ENCODE assay signal across 12 cellular contexts in the genomic region with DNA sequence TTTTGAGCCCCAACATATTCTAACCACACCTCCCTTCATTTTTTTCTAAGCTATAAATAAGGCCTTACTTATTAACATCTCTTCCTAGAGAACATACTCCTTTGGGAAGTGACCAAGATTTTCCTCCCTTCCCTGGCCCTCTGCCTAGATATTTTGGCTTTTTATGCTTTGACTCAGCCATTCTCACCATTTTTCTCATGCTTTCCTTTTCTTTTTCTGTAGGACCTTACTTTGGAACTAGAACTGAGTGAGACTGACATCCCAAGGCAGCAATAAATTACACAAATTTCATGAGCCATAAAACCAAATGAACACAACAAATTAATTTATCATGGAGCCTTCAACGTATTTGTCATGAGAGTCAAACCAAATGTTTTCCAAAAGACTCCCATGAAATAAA.
A peak's percentile ranks its signal among the peaks of the same experiment; 100 is the strongest.
DNase-seq lines count a peak whose midpoint lies in the region; ATAC-seq and TF ChIP-seq lines count a peak whose summit lies in the region.
"Had no signal": no experiment of that assay in that cellular context is flagged by ENCODE, and none has a peak within 500 bp of the region (broad histone marks: within the 10 kb centered on the region; RNA-seq: fewer than 3 reads in every experiment).

No MANE protein-coding gene starts in this region.

- DNase-seq in HFF-Myc (ENCODE audit: extremely low read depth, low read depth) (peak; percentile 66), adipocyte (ENCODE audit: low read depth) (peak; percentile 74), foreskin fibroblast (peak; percentile 80 to 88), stromal cell of bone marrow (ENCODE audit: low read depth) (peak; percentile 76), NCI-H345 treated with DMSO at 0.1 percent for 48 hours (lab: John Stamatoyannopoulos, UW; ENCODE audit: unreplicated experiment) (no peak), natural killer cell (no peak)
- DNase-seq: activated T-cell treated with anti-CD3 and anti-CD28 coated beads, Interleukin-2, amount 50 U/mL, for 4 hours; cerebellar nuclear complex; NCI-H187 treated with DMSO at 0.1 percent for 48 hours; OCI-M1 had no signal

- H3K9me3 Mint-ChIP-seq in natural killer cell, result no peaks in the 10 kb centered on the region
- H3K9me3 Mint-ChIP-seq: activated T-cell treated with anti-CD3 and anti-CD28 coated beads, Interleukin-2, amount 50 U/mL, for 4 hours had no signal

- no peak overlapping the region for H3K27ac Mint-ChIP-seq in natural killer cell

- no peak overlapping the region for H3K4me3 Mint-ChIP-seq in natural killer cell
- H3K4me3 Mint-ChIP-seq: activated T-cell treated with anti-CD3 and anti-CD28 coated beads, Interleukin-2, amount 50 U/mL, for 4 hours had no signal

- H3K36me3 Mint-ChIP-seq in natural killer cell, result no peaks in the 10 kb centered on the region

- no peak for TF ChIP-seq CTCF in HFF-Myc (IDR thresholded peaks at IDR 0.05; ENCODE audit: low read depth, low read length, missing control alignments)
- TF ChIP-seq CTCF in foreskin fibroblast (IDR thresholded peaks at IDR 0.05; ENCODE audit: low read depth, low read length), result no peak
- TF ChIP-seq CTCF in natural killer cell (IDR thresholded peaks at IDR 0.05), result no peak

- H3K36me3 ChIP-seq in adipocyte (ENCODE audit: control insufficient read depth, insufficient read depth, low read length, severe bottlenecking), result no peaks in the 10 kb centered on the region

- H3K4me1 Mint-ChIP-seq in natural killer cell, result peaks cover 5 to 6% of the 10 kb centered on the region in 2 donors

- no peak overlapping the region for H3K9ac ChIP-seq in adipocyte (ENCODE audit: low read length)

- H3K4me3 ChIP-seq in HFF-Myc (replicated peaks; ENCODE audit: low read depth, low read length) (no peak overlapping the region), adipocyte (ENCODE audit: low read length) (peak overlapping the region; percentile 19), foreskin fibroblast (ENCODE audit: low read depth in 1 of 2, low read length in 2 of 2) (no peak overlapping the region)

- H3K9me3 ChIP-seq in adipocyte (ENCODE audit: control insufficient read depth, low read length), result no peaks in the 10 kb centered on the region

- ATAC-seq in HG02610 (IDR thresholded peaks at IDR 0.05; ENCODE audit: unreplicated experiment), result no peak
- ATAC-seq in natural killer cell, result no peak
- no peak for ATAC-seq in HG02840 (IDR thresholded peaks at IDR 0.05; ENCODE audit: low FRiP score, unreplicated experiment)
- ATAC-seq: activated T-cell treated with anti-CD3 and anti-CD28 coated beads, Interleukin-2, amount 50 U/mL, for 4 hours had no signal

- H3K4me1 ChIP-seq in adipocyte (ENCODE audit: control insufficient read depth, insufficient read depth, low read length), result peaks cover 44% of the 10 kb centered on the region

- H3K27me3 Mint-ChIP-seq in natural killer cell (ENCODE audit: low read depth in 2 of 2), result no peaks in the 10 kb centered on the region

- intact Hi-C loops in natural killer cell (cut with micrococcal nuclease), result no loop called here

- H3K27me3 ChIP-seq in adipocyte (replicated peaks; ENCODE audit: control insufficient read depth, insufficient read depth, low read length), result no peaks in the 10 kb centered on the region

Comparison
In these comparisons a context has a peak if more than half of its experiments do, and no peak if none do; other contexts are left out.
1. DNase-seq: peak in HFF-Myc (single experiment), adipocyte (single experiment), foreskin fibroblast (2 of 2) and stromal cell of bone marrow (single experiment); none in NCI-H345 treated with DMSO at 0.1 percent for 48 hours (single experiment) and natural killer cell (single experiment).